Comparison of ENCODE assay signal across 1 cellular context in genomic region chr1:14800014-14800413, GRCh38.
TF ChIP-seq lines count a peak whose summit lies in the region.

No MANE protein-coding gene starts in this region.

TF ChIP-seq in K562, 482 proteins besides CTCF, POLR2A, EP300 and RAD21 (continues in another document):
- TF ChIP-seq RERE (CRISPR knock-in tag; IDR thresholded peaks at IDR 0.05; ENCODE audit: borderline replicate concordance) (no peak), ZC3H11A (IDR thresholded peaks at IDR 0.05; ENCODE audit: low read depth, low read length) (no peak), ZNF699 (CRISPR knock-in tag; IDR thresholded peaks at IDR 0.05; ENCODE audit: insufficient replicate concordance) (no peak), PYGO2 (tag; IDR thresholded peaks at IDR 0.05) (no peak), HIVEP1 (CRISPR knock-in tag; IDR thresholded peaks at IDR 0.05) (no peak), GABPA (tag; conservative IDR thresholded peaks at IDR 0.05; ENCODE audit: low read depth) (no peak), ZNF785 (CRISPR knock-in tag; IDR thresholded peaks at IDR 0.05) (no peak), TEAD2 (tag; IDR thresholded peaks at IDR 0.05) (no peak), BRCA1 (IDR thresholded peaks at IDR 0.05) (no peak), BRCA1 (CRISPR knock-in tag; IDR thresholded peaks at IDR 0.05) (no peak), HBP1 (CRISPR knock-in tag; IDR thresholded peaks at IDR 0.05) (no peak), ZBTB7A (IDR thresholded peaks at IDR 0.05; ENCODE audit: borderline replicate concordance, control insufficient read depth, low read depth, low read length) (no peak), ZKSCAN3 (CRISPR knock-in tag; IDR thresholded peaks at IDR 0.05) (no peak), TRIM25 (IDR thresholded peaks at IDR 0.05; ENCODE audit: borderline replicate concordance) (no peak), MEF2D (tag; conservative IDR thresholded peaks at IDR 0.05; ENCODE audit: low read depth) (no peak), ZNF695 (CRISPR knock-in tag; IDR thresholded peaks at IDR 0.05) (no peak), CREM (IDR thresholded peaks at IDR 0.05; ENCODE audit: low read depth) (no peak), CREB3L1 (IDR thresholded peaks at IDR 0.05; ENCODE audit: borderline replicate concordance, low read depth) (no peak), KHSRP (IDR thresholded peaks at IDR 0.05) (no peak), CHD7 (IDR thresholded peaks at IDR 0.05; ENCODE audit: low read depth, low read length) (no peak), ASH1L (IDR thresholded peaks at IDR 0.05; ENCODE audit: borderline replicate concordance, low read depth, partially characterized antibody) (no peak), MCM7 (IDR thresholded peaks at IDR 0.05) (no peak), MIER1 (IDR thresholded peaks at IDR 0.05; ENCODE audit: low read depth) (no peak), THAP7 (CRISPR knock-in tag; IDR thresholded peaks at IDR 0.05) (no peak), FOXK2 (conservative IDR thresholded peaks at IDR 0.05 in 1 of 2, IDR thresholded peaks at IDR 0.05 in 1 of 2; ENCODE audit: low read depth in 2 of 2) (no peak), ETV1 (tag; conservative IDR thresholded peaks at IDR 0.05; ENCODE audit: low read depth) (no peak), HSF4 (CRISPR knock-in tag; IDR thresholded peaks at IDR 0.05; ENCODE audit: borderline replicate concordance) (no peak), NR2C1 (IDR thresholded peaks at IDR 0.05) (no peak), NR2C1 (tag; IDR thresholded peaks at IDR 0.05) (no peak), ZNF583 (CRISPR knock-in tag; IDR thresholded peaks at IDR 0.05) (no peak), KLF10 (CRISPR knock-in tag; IDR thresholded peaks at IDR 0.05) (no peak), ARID3B (CRISPR knock-in tag; IDR thresholded peaks at IDR 0.05; ENCODE audit: borderline replicate concordance) (no peak), ZNF12 (CRISPR knock-in tag; IDR thresholded peaks at IDR 0.05) (no peak), MAFG (tag; conservative IDR thresholded peaks at IDR 0.05) (peak; percentile 50), CBFA2T2 (conservative IDR thresholded peaks at IDR 0.05) (no peak), PHF21A (IDR thresholded peaks at IDR 0.05; ENCODE audit: borderline replicate concordance, low read depth) (no peak), ZNF551 (CRISPR knock-in tag; IDR thresholded peaks at IDR 0.05) (no peak), NFE2 (IDR thresholded peaks at IDR 0.05; ENCODE audit: low read depth) (peak; percentile 74), C11orf30 (IDR thresholded peaks at IDR 0.05; ENCODE audit: low read depth) (peak; percentile 58; the same call in 1 of the 2 replicates), MECOM (CRISPR knock-in tag; IDR thresholded peaks at IDR 0.05) (no peak), MAFK (IDR thresholded peaks at IDR 0.05; ENCODE audit: low read length) (0 out of 2 replicates have a peak, but pooled peaks have one; percentile 13)
